8 cellular contexts compared by ENCODE assay signal in genomic region chr12:57693659-57694458, GRCh38. TPM values are rescaled to one million over a fixed set of nuclear protein-coding genes. Genes with fewer than 3 reads are reported as not detected.
DNase-seq lines count a peak whose midpoint lies in the region; ATAC-seq and TF ChIP-seq lines count a peak whose summit lies in the region.

Gene OS9, plus strand, starts transcription at chr12:57694132. Its CDS starts 30 bp downstream, at chr12:57694162.

- 0% methylated on average over 45 of the region's 45 CpGs for WGBS in spleen, 5 donors

- DNase-seq in AG09309 (ENCODE audit: low read depth): peak; percentile 100
- DNase-seq in NCI-H2227 (lab: John Stamatoyannopoulos, UW; ENCODE audit: unreplicated experiment): peak; percentile 97
- peak; percentile 48 to 100 (median 97) for DNase-seq in caudate nucleus (lab: John Stamatoyannopoulos, UW)
- DNase-seq in inferior parietal cortex (ENCODE audit: extremely low spot score): peak; percentile 100
- peak; percentile 96 for DNase-seq in spleen

- H3K27ac ChIP-seq in caudate nucleus (ENCODE audit: low read depth, low read length) (peak within 1 kb of the TSS; percentile 53), spleen (peak within 1 kb of the TSS; percentile 79 to 94 (median 88))

- peaks cover 0 to 6% (median 0%) of the 10 kb centered on the region in 7 donors for H3K27me3 ChIP-seq in spleen (replicated peaks in 1 of 7)

- H3K36me3 ChIP-seq in spleen: peaks cover 0 to 39% (median 25%) of the 10 kb centered on the region in 6 donors

- intact Hi-C loops in spleen (cut with DNase I; ENCODE audit: low total_unique reads): no loop called here

- peaks cover 8 to 35% (median 21%) of the 10 kb centered on the region in 6 donors for H3K4me1 ChIP-seq in spleen

- TF ChIP-seq CTCF in AG09309 (IDR thresholded peaks at IDR 0.05; ENCODE audit: control insufficient read depth, insufficient read depth, low read depth, low read length, missing control alignments): peak; percentile 74
- peak; percentile 76 for TF ChIP-seq CTCF in WI38 (IDR thresholded peaks at IDR 0.05; ENCODE audit: low read depth, low read length)
- TF ChIP-seq CTCF in spleen (IDR thresholded peaks at IDR 0.05 in 8 of 11, conservative IDR thresholded peaks at IDR 0.05 in 3 of 11): peak; percentile 74 to 96 (median 90)

- H3K4me3 ChIP-seq in AG09309 (ENCODE audit: control insufficient read depth, low read depth, low read length): peak within 1 kb of the TSS; percentile 97
- peak within 1 kb of the TSS; percentile 98 for H3K4me3 ChIP-seq in WI38 (ENCODE audit: low read depth, low read length)
- H3K4me3 ChIP-seq in spleen: peak within 1 kb of the TSS; percentile 69 to 99 (median 90)

- H3K9me3 ChIP-seq in spleen: no peaks in the 10 kb centered on the region

- ATAC-seq in GM18907 (IDR thresholded peaks at IDR 0.05; ENCODE audit: unreplicated experiment) (peak; percentile 98), HG03159 (IDR thresholded peaks at IDR 0.05; ENCODE audit: unreplicated experiment) (peak; percentile 95)

- TF ChIP-seq POLR2A in spleen (IDR thresholded peaks at IDR 0.05): peak in 1 of 3 donors; percentile 36

RNA-seq across cellular contexts. Expression of gene OS9, which starts in this region (rescaled TPM):
- 100 to 1,000 TPM; 227 to 323 (median 256) TPM for total RNA-seq in spleen
- polyA plus RNA-seq in spleen: 100 to 1,000 TPM in 2 of 3 donors, 10 to 100 TPM in 1; 94.9 to 161 (median 130) TPM

Comparison
In these comparisons a context has a peak if more than half of its experiments do, and no peak if none do; other contexts are left out.
1. Peak in every context shown above with its lines: DNase-seq, ATAC-seq, H3K4me3 ChIP-seq and H3K27ac ChIP-seq.